Comparison of ENCODE assay signal across 1 cellular context in the genomic region with DNA sequence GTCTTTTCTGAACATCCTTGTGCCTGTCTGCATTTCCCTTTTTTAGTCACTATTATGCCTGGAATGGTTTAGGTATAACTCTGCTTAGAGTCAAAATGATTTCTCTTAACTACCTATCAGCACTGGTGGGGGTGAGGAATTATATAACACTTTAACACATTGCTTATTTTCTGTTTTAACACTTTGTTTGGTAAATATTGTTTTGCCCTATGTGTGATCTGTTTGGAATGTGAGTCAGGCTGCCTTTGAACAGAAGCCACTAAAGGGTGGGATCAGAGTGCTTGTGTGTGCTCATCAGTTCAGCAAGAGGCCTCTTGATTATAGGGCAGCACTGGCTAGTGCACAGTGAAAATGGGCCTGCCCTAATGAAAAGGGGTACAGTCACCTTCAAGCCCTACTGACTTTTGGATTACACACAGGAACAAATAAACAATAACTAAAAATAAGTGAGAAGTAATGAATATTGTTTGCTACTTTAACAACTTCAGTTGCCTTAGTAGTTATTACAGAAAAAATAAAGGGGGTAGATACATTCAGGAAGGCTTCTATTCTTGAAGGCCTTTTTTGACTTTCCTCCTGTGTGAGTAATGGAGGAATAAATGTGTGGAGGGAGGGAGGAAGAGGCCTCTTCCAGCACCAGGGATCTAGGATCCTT.
TF ChIP-seq lines count a peak whose summit lies in the region.

No MANE protein-coding gene starts in this region.

TF ChIP-seq in HepG2, 621 proteins besides CTCF, POLR2A, EP300 and RAD21 (continued from another document and continues in another):
- TF ChIP-seq ZBTB46 (CRISPR knock-in tag; IDR thresholded peaks at IDR 0.05; ENCODE audit: borderline replicate concordance) = no peak
- TF ChIP-seq SPEN (CRISPR knock-in tag; IDR thresholded peaks at IDR 0.05; ENCODE audit: low read depth) = peak; percentile 30; the same call in 1 of the 2 replicates
- peak; percentile 97 for TF ChIP-seq ZNF878 (CRISPR knock-in tag; IDR thresholded peaks at IDR 0.05)
- no peak for TF ChIP-seq ZNF160 (CRISPR knock-in tag; IDR thresholded peaks at IDR 0.05)
- TF ChIP-seq ZNF281 (CRISPR knock-in tag; IDR thresholded peaks at IDR 0.05; ENCODE audit: borderline replicate concordance) = peak; percentile 23; the same call in 1 of the 2 replicates
- peak; percentile 14; the same call in 1 of the 2 replicates for TF ChIP-seq GABPB1 (CRISPR knock-in tag; IDR thresholded peaks at IDR 0.05)
- TF ChIP-seq HMGXB3 (CRISPR knock-in tag; IDR thresholded peaks at IDR 0.05; ENCODE audit: borderline replicate concordance) = peak; percentile 58
- TF ChIP-seq THYN1 (CRISPR knock-in tag; IDR thresholded peaks at IDR 0.05; ENCODE audit: borderline replicate concordance, low read depth) = no peak
- TF ChIP-seq, protein P1, sequence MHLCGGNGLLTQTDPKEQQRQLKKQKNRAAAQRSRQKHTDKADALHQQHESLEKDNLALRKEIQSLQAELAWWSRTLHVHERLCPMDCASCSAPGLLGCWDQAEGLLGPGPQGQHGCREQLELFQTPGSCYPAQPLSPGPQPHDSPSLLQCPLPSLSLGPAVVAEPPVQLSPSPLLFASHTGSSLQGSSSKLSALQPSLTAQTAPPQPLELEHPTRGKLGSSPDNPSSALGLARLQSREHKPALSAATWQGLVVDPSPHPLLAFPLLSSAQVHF (CRISPR knock-in tag; IDR thresholded peaks at IDR 0.05) = 0 out of 2 replicates have a peak, but pooled peaks have one; percentile 68
- TF ChIP-seq NR2F2 (IDR thresholded peaks at IDR 0.05; ENCODE audit: borderline replicate concordance, low read depth) = peak; percentile 96
- no peak for TF ChIP-seq ZNF550 (CRISPR knock-in tag; IDR thresholded peaks at IDR 0.05; ENCODE audit: borderline replicate concordance)
- TF ChIP-seq, protein P2, sequence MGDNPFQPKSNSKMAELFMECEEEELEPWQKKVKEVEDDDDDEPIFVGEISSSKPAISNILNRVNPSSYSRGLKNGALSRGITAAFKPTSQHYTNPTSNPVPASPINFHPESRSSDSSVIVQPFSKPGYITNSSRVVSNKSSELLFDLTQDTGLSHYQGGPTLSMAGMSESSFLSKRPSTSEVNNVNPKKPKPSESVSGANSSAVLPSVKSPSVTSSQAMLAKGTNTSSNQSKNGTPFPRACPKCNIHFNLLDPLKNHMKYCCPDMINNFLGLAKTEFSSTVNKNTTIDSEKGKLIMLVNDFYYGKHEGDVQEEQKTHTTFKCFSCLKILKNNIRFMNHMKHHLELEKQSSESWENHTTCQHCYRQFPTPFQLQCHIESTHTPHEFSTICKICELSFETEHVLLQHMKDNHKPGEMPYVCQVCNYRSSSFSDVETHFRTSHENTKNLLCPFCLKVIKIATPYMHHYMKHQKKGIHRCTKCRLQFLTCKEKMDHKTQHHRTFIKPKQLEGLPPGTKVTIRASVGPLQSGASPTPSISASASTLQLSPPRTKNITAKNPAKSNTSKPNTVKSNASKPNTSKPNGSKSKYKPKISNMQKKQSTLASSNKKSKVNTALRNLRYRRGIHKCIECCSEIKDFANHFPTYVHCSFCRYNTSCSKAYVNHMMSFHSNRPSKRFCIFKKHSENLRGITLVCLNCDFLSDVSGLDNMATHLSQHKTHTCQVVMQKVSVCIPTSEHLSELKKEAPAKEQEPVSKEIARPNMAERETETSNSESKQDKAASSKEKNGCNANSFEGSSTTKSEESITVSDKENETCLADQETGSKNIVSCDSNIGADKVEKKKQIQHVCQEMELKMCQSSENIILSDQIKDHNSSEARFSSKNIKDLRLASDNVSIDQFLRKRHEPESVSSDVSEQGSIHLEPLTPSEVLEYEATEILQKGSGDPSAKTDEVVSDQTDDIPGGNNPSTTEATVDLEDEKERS (CRISPR knock-in tag; IDR thresholded peaks at IDR 0.05) = peak; percentile 33; the same call in 1 of the 2 replicates
- TF ChIP-seq ZNF569 (CRISPR knock-in tag; IDR thresholded peaks at IDR 0.05; ENCODE audit: borderline replicate concordance) = no peak
- TF ChIP-seq, protein P3, sequence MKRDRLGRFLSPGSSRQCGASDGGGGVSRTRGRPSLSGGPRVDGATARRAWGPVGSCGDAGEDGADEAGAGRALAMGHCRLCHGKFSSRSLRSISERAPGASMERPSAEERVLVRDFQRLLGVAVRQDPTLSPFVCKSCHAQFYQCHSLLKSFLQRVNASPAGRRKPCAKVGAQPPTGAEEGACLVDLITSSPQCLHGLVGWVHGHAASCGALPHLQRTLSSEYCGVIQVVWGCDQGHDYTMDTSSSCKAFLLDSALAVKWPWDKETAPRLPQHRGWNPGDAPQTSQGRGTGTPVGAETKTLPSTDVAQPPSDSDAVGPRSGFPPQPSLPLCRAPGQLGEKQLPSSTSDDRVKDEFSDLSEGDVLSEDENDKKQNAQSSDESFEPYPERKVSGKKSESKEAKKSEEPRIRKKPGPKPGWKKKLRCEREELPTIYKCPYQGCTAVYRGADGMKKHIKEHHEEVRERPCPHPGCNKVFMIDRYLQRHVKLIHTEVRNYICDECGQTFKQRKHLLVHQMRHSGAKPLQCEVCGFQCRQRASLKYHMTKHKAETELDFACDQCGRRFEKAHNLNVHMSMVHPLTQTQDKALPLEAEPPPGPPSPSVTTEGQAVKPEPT (CRISPR knock-in tag; IDR thresholded peaks at IDR 0.05; ENCODE audit: low read depth) = no peak
- peak; percentile 55; the same call in 1 of the 2 replicates for TF ChIP-seq ZNF740 (CRISPR knock-in tag; IDR thresholded peaks at IDR 0.05)
- 0 out of 2 replicates have a peak, but pooled peaks have one; percentile 67 for TF ChIP-seq MIER2 (CRISPR knock-in tag; IDR thresholded peaks at IDR 0.05)
- TF ChIP-seq, protein P4, sequence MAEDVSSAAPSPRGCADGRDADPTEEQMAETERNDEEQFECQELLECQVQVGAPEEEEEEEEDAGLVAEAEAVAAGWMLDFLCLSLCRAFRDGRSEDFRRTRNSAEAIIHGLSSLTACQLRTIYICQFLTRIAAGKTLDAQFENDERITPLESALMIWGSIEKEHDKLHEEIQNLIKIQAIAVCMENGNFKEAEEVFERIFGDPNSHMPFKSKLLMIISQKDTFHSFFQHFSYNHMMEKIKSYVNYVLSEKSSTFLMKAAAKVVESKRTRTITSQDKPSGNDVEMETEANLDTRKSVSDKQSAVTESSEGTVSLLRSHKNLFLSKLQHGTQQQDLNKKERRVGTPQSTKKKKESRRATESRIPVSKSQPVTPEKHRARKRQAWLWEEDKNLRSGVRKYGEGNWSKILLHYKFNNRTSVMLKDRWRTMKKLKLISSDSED (CRISPR knock-in tag; IDR thresholded peaks at IDR 0.05) = no peak
- TF ChIP-seq RORA (CRISPR knock-in tag; IDR thresholded peaks at IDR 0.05) = no peak
- peak; percentile 11; the same call in 1 of the 2 replicates for TF ChIP-seq ATM (IDR thresholded peaks at IDR 0.05; ENCODE audit: borderline replicate concordance)
- TF ChIP-seq ZFP36 (IDR thresholded peaks at IDR 0.05; ENCODE audit: borderline replicate concordance, low read depth, low read length, partially characterized antibody) = no peak
- TF ChIP-seq AHR (CRISPR knock-in tag; IDR thresholded peaks at IDR 0.05) = no peak
- TF ChIP-seq, protein P5, sequence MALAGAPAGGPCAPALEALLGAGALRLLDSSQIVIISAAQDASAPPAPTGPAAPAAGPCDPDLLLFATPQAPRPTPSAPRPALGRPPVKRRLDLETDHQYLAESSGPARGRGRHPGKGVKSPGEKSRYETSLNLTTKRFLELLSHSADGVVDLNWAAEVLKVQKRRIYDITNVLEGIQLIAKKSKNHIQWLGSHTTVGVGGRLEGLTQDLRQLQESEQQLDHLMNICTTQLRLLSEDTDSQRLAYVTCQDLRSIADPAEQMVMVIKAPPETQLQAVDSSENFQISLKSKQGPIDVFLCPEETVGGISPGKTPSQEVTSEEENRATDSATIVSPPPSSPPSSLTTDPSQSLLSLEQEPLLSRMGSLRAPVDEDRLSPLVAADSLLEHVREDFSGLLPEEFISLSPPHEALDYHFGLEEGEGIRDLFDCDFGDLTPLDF (CRISPR knock-in tag; IDR thresholded peaks at IDR 0.05) = no peak
- no peak; the same call in 1 of the 2 replicates for TF ChIP-seq FOXK2 (IDR thresholded peaks at IDR 0.05)
- no peak for TF ChIP-seq EED (CRISPR knock-in tag; IDR thresholded peaks at IDR 0.05)
- TF ChIP-seq NCOA1 (CRISPR knock-in tag; IDR thresholded peaks at IDR 0.05) = no peak
- no peak for TF ChIP-seq ZNF34 (CRISPR knock-in tag; IDR thresholded peaks at IDR 0.05; ENCODE audit: borderline replicate concordance)
